8 cellular contexts compared by ENCODE assay signal in the genomic region with DNA sequence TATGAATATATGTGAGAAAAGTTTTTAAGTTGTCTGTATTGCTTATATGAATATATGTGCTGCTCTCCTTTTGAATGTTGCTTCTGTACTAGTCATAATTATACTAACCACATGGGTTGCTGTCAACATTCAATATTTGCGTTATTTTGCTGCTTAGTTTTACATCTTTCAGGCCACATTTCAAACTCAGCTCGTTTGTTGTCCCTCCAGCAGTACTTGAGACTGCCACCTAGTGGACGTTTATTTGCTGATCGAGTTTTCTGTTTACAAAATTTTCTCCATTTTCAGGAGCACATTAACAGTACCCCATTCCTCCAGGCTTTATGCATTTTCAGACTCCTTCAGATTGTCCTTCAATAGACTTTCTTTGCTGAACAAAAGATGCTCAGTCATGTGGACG.
DNase-seq lines count a peak whose midpoint lies in the region; ATAC-seq, FAIRE-seq and TF ChIP-seq lines count a peak whose summit lies in the region.

No MANE protein-coding gene starts in this region.

- no peaks in the 10 kb centered on the region for H3K4me1 ChIP-seq in DND-41 (ENCODE audit: insufficient read depth, low read length)
- H3K4me1 ChIP-seq in astrocyte (ENCODE audit: insufficient read depth, low read length), result no peaks in the 10 kb centered on the region
- H3K4me1 ChIP-seq in transverse colon, result no peaks in the 10 kb centered on the region

- H3K27ac ChIP-seq in DND-41 (ENCODE audit: low read length), result no peak overlapping the region
- no peak overlapping the region for H3K27ac ChIP-seq in astrocyte (ENCODE audit: low read depth, low read length)
- H3K27ac ChIP-seq in transverse colon, result no peak overlapping the region

- no peaks in the 10 kb centered on the region for H3K79me2 ChIP-seq in DND-41 (ENCODE audit: insufficient read depth, low read length)
- no peaks in the 10 kb centered on the region for H3K79me2 ChIP-seq in astrocyte (ENCODE audit: insufficient read depth, low read length)

- H3K27ac Mint-ChIP-seq in astrocyte (ENCODE audit: unreplicated experiment), result no peak overlapping the region

- H3K9me3 ChIP-seq in DND-41 (ENCODE audit: insufficient read depth, low read length, severe bottlenecking), result no peaks in the 10 kb centered on the region
- H3K9me3 ChIP-seq in astrocyte (ENCODE audit: insufficient read depth, low read depth, low read length), result no peaks in the 10 kb centered on the region
- no peaks in the 10 kb centered on the region for H3K9me3 ChIP-seq in transverse colon

- WGBS in transverse colon (ENCODE audit: low coverage in 1 of 2), 2 donors, result 6% methylated on average over 5 of the region's 5 CpGs; no CpG with 5 or more reads in 1 of the 2 donors

- TF ChIP-seq CTCF in DND-41 (IDR thresholded peaks at IDR 0.05; ENCODE audit: borderline replicate concordance, extremely low read depth, low read length, poor library complexity, severe bottlenecking), result peak; percentile 67
- TF ChIP-seq CTCF in NB4 (IDR thresholded peaks at IDR 0.05; ENCODE audit: low read depth, low read length), result peak; percentile 42
- TF ChIP-seq CTCF in astrocyte (IDR thresholded peaks at IDR 0.05; ENCODE audit: insufficient read depth, low read depth, low read length), result peak; percentile 60
- TF ChIP-seq CTCF in kidney epithelial cell (IDR thresholded peaks at IDR 0.05; ENCODE audit: insufficient read depth, low read length, poor library complexity, severe bottlenecking), result peak; percentile 75
- TF ChIP-seq CTCF in transverse colon (IDR thresholded peaks at IDR 0.05), result peak; percentile 32 to 72 (median 48)

- no peaks in the 10 kb centered on the region for H3K4me1 Mint-ChIP-seq in astrocyte (ENCODE audit: low read depth, unreplicated experiment)

- in situ Hi-C loops in transverse colon (cut with MboI; ENCODE audit: low pct_ligation_motif_present in 1 of 4, low pct_unique_long_range_greater_than_20kb in 1 of 4, low sequenced_read_pairs in 3 of 4), result no loop called here

- H3K9ac ChIP-seq in DND-41 (ENCODE audit: low read depth, low read length), result no peak overlapping the region
- H3K9ac ChIP-seq in astrocyte (ENCODE audit: low read length), result no peak overlapping the region

- H2AFZ ChIP-seq in DND-41 (ENCODE audit: low read depth, low read length) (no peak overlapping the region), astrocyte (ENCODE audit: low read depth, low read length) (no peak overlapping the region)

- FAIRE-seq in astrocyte (lab: Jason Lieb, UNC), result peak; percentile 54

- H3K4me3 Mint-ChIP-seq in astrocyte (ENCODE audit: unreplicated experiment), result no peak overlapping the region

- H3K9me3 Mint-ChIP-seq in astrocyte (ENCODE audit: unreplicated experiment), result no peaks in the 10 kb centered on the region

- TF ChIP-seq POLR2A in NB4 (IDR thresholded peaks at IDR 0.05; ENCODE audit: extremely low read depth, insufficient read length), result no peak
- TF ChIP-seq POLR2A in transverse colon (IDR thresholded peaks at IDR 0.05), result no peak

- H3K4me3 ChIP-seq in DND-41 (ENCODE audit: low read depth in 1 of 2, low read length in 2 of 2) (no peak overlapping the region), NB4 (ENCODE audit: low read depth, low read length) (no peak overlapping the region), astrocyte (ENCODE audit: insufficient read depth, low read depth, low read length) (no peak overlapping the region), kidney epithelial cell (ENCODE audit: low read depth, low read length) (no peak overlapping the region), transverse colon (no peak overlapping the region)

- no peak overlapping the region for H3K4me2 ChIP-seq in DND-41 (ENCODE audit: insufficient read depth, low read length)
- no peak overlapping the region for H3K4me2 ChIP-seq in astrocyte (ENCODE audit: low read length)

- intact Hi-C loops in transverse colon (cut with DNase I; ENCODE audit: low total_unique reads), result no loop called here

- TF ChIP-seq EP300 in transverse colon (IDR thresholded peaks at IDR 0.05; ENCODE audit: low read depth), result no peak

- H3K36me3 ChIP-seq in DND-41 (ENCODE audit: insufficient read depth, low read length) (no peaks in the 10 kb centered on the region), astrocyte (ENCODE audit: insufficient read depth, low read length) (no peaks in the 10 kb centered on the region), kidney epithelial cell (ENCODE audit: control insufficient read depth, insufficient read depth, low read length) (no peaks in the 10 kb centered on the region), transverse colon (no peaks in the 10 kb centered on the region)

- no peaks in the 10 kb centered on the region for H3K27me3 Mint-ChIP-seq in astrocyte (ENCODE audit: low read depth, unreplicated experiment)

- no peaks in the 10 kb centered on the region for H3K27me3 ChIP-seq in DND-41 (ENCODE audit: insufficient read depth, low read length, poor library complexity)
- H3K27me3 ChIP-seq in astrocyte (ENCODE audit: insufficient read depth, low read length), result no peaks in the 10 kb centered on the region
- H3K27me3 ChIP-seq in kidney epithelial cell (ENCODE audit: control insufficient read depth, insufficient read depth, low read length), result no peaks in the 10 kb centered on the region
- no peaks in the 10 kb centered on the region for H3K27me3 ChIP-seq in transverse colon

- DNase-seq in AG08396 (ENCODE audit: low spot score) (peak; percentile 43), DND-41 (peak; percentile 4), NB4 (ENCODE audit: low read depth) (peak; percentile 40), astrocyte (ENCODE audit: low read depth) (peak; percentile 13), kidney epithelial cell (ENCODE audit: low read depth) (peak; percentile 9), transverse colon (no peak), NCI-H446 treated with DMSO at 0.1 percent for 48 hours (lab: John Stamatoyannopoulos, UW) (no peak)

- H3K36me3 Mint-ChIP-seq in astrocyte (ENCODE audit: low read depth, unreplicated experiment), result no peaks in the 10 kb centered on the region

- H4K20me1 ChIP-seq in DND-41 (ENCODE audit: insufficient read depth, low read length) (no peaks in the 10 kb centered on the region), astrocyte (ENCODE audit: insufficient read depth, low read length) (no peaks in the 10 kb centered on the region)

- ATAC-seq in DND-41 (ENCODE audit: insufficient read depth, low read depth) (no peak), GM19324 (IDR thresholded peaks at IDR 0.05; ENCODE audit: low FRiP score, unreplicated experiment) (no peak)

Comparison
In these comparisons a context has a peak if more than half of its experiments do, and no peak if none do; other contexts are left out.
1. DNase-seq: peak in AG08396 (single experiment), DND-41 (single experiment), NB4 (single experiment), astrocyte (single experiment) and kidney epithelial cell (single experiment); none in transverse colon (single experiment) and NCI-H446 treated with DMSO at 0.1 percent for 48 hours (single experiment).
2. Peak in every context shown above with its lines, with median percentiles within 50 percentile points of each other: CTCF ChIP-seq.